In genomic region chr1:171142081-171142450, GRCh38 we compare ENCODE assay signal across 1 cellular context.
A peak's percentile ranks its signal among the peaks of the same experiment; 100 is the strongest.
TF ChIP-seq lines count a peak whose summit lies in the region.

No MANE protein-coding gene starts in this region.

TF ChIP-seq in HepG2, 621 proteins besides CTCF, POLR2A, EP300 and RAD21 (continued from another document):
- peak; percentile 62 for TF ChIP-seq PAXIP1 (CRISPR knock-in tag; conservative IDR thresholded peaks at IDR 0.05)
TF ChIP-seq in HepG2: peak in this region for 29.
